Comparison of ENCODE assay signal across 1 cellular context in genomic region chr4:151865327-151865726, GRCh38.
TF ChIP-seq lines count a peak whose summit lies in the region.

No MANE protein-coding gene starts in this region.

TF ChIP-seq in HepG2, 621 proteins besides CTCF, POLR2A, EP300 and RAD21 (continued from another document):
- TF ChIP-seq NFAT5 (CRISPR knock-in tag; IDR thresholded peaks at IDR 0.05) (no peak), ZSCAN21 (CRISPR knock-in tag; IDR thresholded peaks at IDR 0.05; ENCODE audit: borderline replicate concordance) (no peak)
